In genomic region chr7:101970047-101970585, GRCh38 we compare ENCODE assay signal across 12 cellular contexts.
"Had no signal": no experiment of that assay in that cellular context is flagged by ENCODE, and none has a peak within 500 bp of the region (broad histone marks: within the 10 kb centered on the region; RNA-seq: fewer than 3 reads in every experiment).

No MANE protein-coding gene starts in this region.

- H3K4me3 ChIP-seq: cardiac muscle cell, ovary had no signal

- ATAC-seq: activated CD8-positive, alpha-beta T cell treated with anti-CD3 and anti-CD28 coated beads for 36 hours; activated T-cell treated with anti-CD3 and anti-CD28 coated beads, Interleukin-2, amount 50 U/mL, for 72 hours; foreskin keratinocyte; stimulated activated effector memory CD8-positive, alpha-beta T cell treated with anti-CD3 and anti-CD28 coated beads, Interleukin-12 subunit alpha, Interleukin-12 subunit beta, amount 100 ng/mL, for 72 hours had no signal

- DNase-seq: activated CD4-positive, alpha-beta T cell treated with anti-CD3 and anti-CD28 coated beads for 4 hours; activated CD8-positive, alpha-beta memory T cell treated with anti-CD3 and anti-CD28 coated beads, Interleukin-2, amount 50 U/mL, for 4 hours; activated CD8-positive, alpha-beta T cell treated with anti-CD3 and anti-CD28 coated beads for 36 hours; activated T-cell treated with anti-CD3 and anti-CD28 coated beads, Interleukin-2, amount 50 U/mL, for 72 hours; foreskin keratinocyte; head of caudate nucleus; ovary; retina; small intestine; trophoblast cell had no signal

- H3K27ac ChIP-seq: cardiac muscle cell, foreskin keratinocyte, ovary had no signal

- H3K4me1 ChIP-seq: foreskin keratinocyte had no signal

- H3K36me3 ChIP-seq: cardiac muscle cell, ovary had no signal

- H3K27me3 ChIP-seq: cardiac muscle cell, foreskin keratinocyte, ovary had no signal

- H3K9me3 ChIP-seq: ovary had no signal
